7 cellular contexts compared by ENCODE assay signal in genomic region chr17:68509151-68510057, GRCh38. TPM values are rescaled to one million over a fixed set of nuclear protein-coding genes. Genes with fewer than 3 reads are reported as not detected.
A peak's percentile ranks its signal among the peaks of the same experiment; 100 is the strongest.
DNase-seq lines count a peak whose midpoint lies in the region; TF ChIP-seq lines count a peak whose summit lies in the region.

No MANE protein-coding gene starts in this region.

- no peak overlapping the region for H2AFZ ChIP-seq in trophoblast cell (ENCODE audit: insufficient read depth, low read length, poor library complexity)

- H3K18ac ChIP-seq in trophoblast cell (ENCODE audit: low read length) = no peak overlapping the region

- DNase-seq in HK-2 (ENCODE audit: unreplicated experiment) (peak; percentile 19), NCI-H82 treated with DMSO at 0.1 percent for 48 hours (lab: John Stamatoyannopoulos, UW; ENCODE audit: unreplicated experiment) (peak; percentile 28), endodermal cell (peak; percentile 61), trophoblast cell (peak; percentile 11 to 12), osteocyte (ENCODE audit: extremely low spot score, unreplicated experiment) (no peak), COLO829 (ENCODE audit: low spot score) (no peak), SK-N-DZ (ENCODE audit: low spot score) (no peak)

- H3K9ac ChIP-seq in endodermal cell (ENCODE audit: extremely low read depth, low read length, poor library complexity, severe bottlenecking) (no peak overlapping the region), trophoblast cell (ENCODE audit: low read length) (no peak overlapping the region)

- no peak overlapping the region for H4K12ac ChIP-seq in trophoblast cell (ENCODE audit: low read depth, low read length)

- H3K27ac ChIP-seq in endodermal cell (ENCODE audit: low read depth, low read length) (no peak overlapping the region), trophoblast cell (ENCODE audit: low read depth, low read length) (no peak overlapping the region)

- H3K14ac ChIP-seq in trophoblast cell (ENCODE audit: low read length) = no peak overlapping the region

- H3K4ac ChIP-seq in trophoblast cell (ENCODE audit: low read depth, low read length) = no peak overlapping the region

- H3K4me2 ChIP-seq in trophoblast cell (ENCODE audit: low read length) = no peak overlapping the region

- H3K4me3 ChIP-seq in endodermal cell (ENCODE audit: low read length) = no peak overlapping the region
- H3K4me3 ChIP-seq in trophoblast cell (ENCODE audit: low read depth, low read length) = no peak overlapping the region

- H2BK5ac ChIP-seq in trophoblast cell (ENCODE audit: low read depth, low read length, poor library complexity) = no peak overlapping the region

- H3K36me3 ChIP-seq in endodermal cell (ENCODE audit: control insufficient read depth, insufficient read depth, low read length) (no peaks in the 10 kb centered on the region), trophoblast cell (ENCODE audit: control insufficient read depth in 1 of 2, insufficient read depth in 2 of 2, low read length in 2 of 2) (no peaks in the 10 kb centered on the region)

- H3K27ac Mint-ChIP-seq in endodermal cell = no peak overlapping the region
- no peak overlapping the region for H3K27ac Mint-ChIP-seq in osteocyte (ENCODE audit: unreplicated experiment)

- H3K23ac ChIP-seq in trophoblast cell (ENCODE audit: low read length) = no peak overlapping the region

- H3K36me3 Mint-ChIP-seq in endodermal cell (ENCODE audit: low read depth) (no peaks in the 10 kb centered on the region), osteocyte (ENCODE audit: unreplicated experiment) (no peaks in the 10 kb centered on the region)

- H4K8ac ChIP-seq in trophoblast cell (ENCODE audit: low read depth, low read length) = no peak overlapping the region

- H3K4me1 ChIP-seq in endodermal cell (ENCODE audit: control insufficient read depth, insufficient read depth, low read length) = no peaks in the 10 kb centered on the region
- peaks cover 0 to 2% of the 10 kb centered on the region in 2 experiments for H3K4me1 ChIP-seq in trophoblast cell (ENCODE audit: control insufficient read depth in 1 of 2, insufficient read depth in 2 of 2, low read length in 2 of 2)

- H3K4me1 Mint-ChIP-seq in endodermal cell = peaks cover 17% of the 10 kb centered on the region
- H3K4me1 Mint-ChIP-seq in osteocyte (ENCODE audit: unreplicated experiment) = peaks cover 28% of the 10 kb centered on the region

- H3K27me3 ChIP-seq in endodermal cell (ENCODE audit: control insufficient read depth, insufficient read depth, low read length, poor library complexity, severe bottlenecking) (no peaks in the 10 kb centered on the region), trophoblast cell (ENCODE audit: insufficient read depth, low read length) (no peaks in the 10 kb centered on the region)

- H2AK5ac ChIP-seq in trophoblast cell (ENCODE audit: low read length) = no peak overlapping the region

- H3K27me3 Mint-ChIP-seq in endodermal cell (ENCODE audit: insufficient read depth) (no peaks in the 10 kb centered on the region), osteocyte (ENCODE audit: unreplicated experiment) (no peaks in the 10 kb centered on the region)

- H3K4me3 Mint-ChIP-seq in endodermal cell (no peak overlapping the region), osteocyte (ENCODE audit: unreplicated experiment) (no peak overlapping the region)

- H3K9me3 Mint-ChIP-seq in endodermal cell (no peaks in the 10 kb centered on the region), osteocyte (ENCODE audit: unreplicated experiment) (no peaks in the 10 kb centered on the region)

- 85 to 92% methylated on average over 9 of the region's 9 CpGs for WGBS in endodermal cell (ENCODE audit: insufficient coverage in 1 of 2, insufficient read length in 1 of 2), 2 experiments
- no CpG with 5 or more reads among the region's 9 CpGs for WGBS in trophoblast cell (ENCODE audit: extremely low coverage, insufficient coverage, insufficient read length)

- no peak overlapping the region for H4K91ac ChIP-seq in trophoblast cell (ENCODE audit: low read depth, low read length)

- H2BK120ac ChIP-seq in trophoblast cell (ENCODE audit: insufficient read depth, low read length, poor library complexity) = no peak overlapping the region

- no peak overlapping the region for H2BK12ac ChIP-seq in trophoblast cell (ENCODE audit: low read length)

- H3K9me3 ChIP-seq in endodermal cell (ENCODE audit: control insufficient read depth, low read length) (no peaks in the 10 kb centered on the region), trophoblast cell (ENCODE audit: insufficient read depth, low read depth, low read length) (no peaks in the 10 kb centered on the region)

- TF ChIP-seq CTCF in endodermal cell (conservative IDR thresholded peaks at IDR 0.05) (no peak), osteocyte (IDR thresholded peaks at IDR 0.05) (no peak)

- peaks cover 13% of the 10 kb centered on the region for H3K79me1 ChIP-seq in trophoblast cell (ENCODE audit: low read length)

- peaks cover 13% of the 10 kb centered on the region for H3K79me2 ChIP-seq in trophoblast cell (ENCODE audit: control insufficient read depth, insufficient read depth, low read length, poor library complexity)

RNA-seq across cellular contexts. Expression of gene PRKAR1A, which starts 2.8 kb away (rescaled TPM):
- total RNA-seq in endodermal cell (100 to 1,000 TPM; 194 to 227 TPM), osteocyte (308 and 326 TPM in 2 replicates)
- polyA plus RNA-seq in endodermal cell (2013, experiment 1 of 2) = 131 TPM
- 120 TPM for polyA plus RNA-seq in endodermal cell (2013, experiment 2 of 2)
- 96.5 and 106 TPM in 2 replicates for polyA plus RNA-seq in trophoblast cell (2013)
- polyA plus RNA-seq in SK-N-DZ (2014; cell fraction: cytosol; rRNA removed) = 143 and 210 TPM in 2 replicates
- polyA plus RNA-seq in SK-N-DZ (2014; cell fraction: nucleus; rRNA removed) = 79.6 and 90.5 TPM in 2 replicates

RNA-seq across cellular contexts. Expression of gene WIPI1, which starts 52.1 kb away (rescaled TPM):
- total RNA-seq in endodermal cell (10 to 100 TPM; 32.0 to 39.5 TPM), osteocyte (74.5 and 78.1 TPM in 2 replicates)
- 21.5 TPM for polyA plus RNA-seq in endodermal cell (2013, experiment 1 of 2)
- 26.3 TPM for polyA plus RNA-seq in endodermal cell (2013, experiment 2 of 2)
- polyA plus RNA-seq in trophoblast cell (2013) = 104 and 108 TPM in 2 replicates
- polyA plus RNA-seq in SK-N-DZ (2014; cell fraction: cytosol; rRNA removed) = 3.7 and 4.7 TPM in 2 replicates
- polyA plus RNA-seq in SK-N-DZ (2014; cell fraction: nucleus; rRNA removed) = 1.4 and 7.6 TPM in 2 replicates

Comparison
In these comparisons a context has a peak if more than half of its experiments do, and no peak if none do; other contexts are left out.
1. DNase-seq: peak in HK-2 (single experiment), NCI-H82 treated with DMSO at 0.1 percent for 48 hours (single experiment), endodermal cell (single experiment) and trophoblast cell (2 of 2); none in osteocyte (single experiment), COLO829 (single experiment) and SK-N-DZ (single experiment).